7 cellular contexts compared by ENCODE assay signal in genomic region chr5:71067262-71067928, GRCh38. TPM values are rescaled to one million over a fixed set of nuclear protein-coding genes. Genes with fewer than 3 reads are reported as not detected.
DNase-seq lines count a peak whose midpoint lies in the region; ATAC-seq and TF ChIP-seq lines count a peak whose summit lies in the region.
"Not testable (repeated sequence)": the region's sequence is repeated elsewhere in the genome, so short reads cannot be mapped to it uniquely, and the experiment has no call there.

Gene GTF2H2, minus strand, starts transcription at chr5:71067676. Its CDS starts 4,913 bp downstream, at chr5:71062763.

- no CpG with 5 or more reads among the region's 46 CpGs for WGBS in body of pancreas, 2 donors
- no CpG with 5 or more reads among the region's 46 CpGs for WGBS in right cardiac atrium

- not testable (repeated sequence) for H3K9me3 Mint-ChIP-seq in GM23338; progenitor cell of endocrine pancreas (ENCODE audit: low read depth)

- not testable (repeated sequence) for TF ChIP-seq CTCF in GM23338 (conservative IDR thresholded peaks at IDR 0.05; ENCODE audit: low read depth in 2 of 2); body of pancreas (IDR thresholded peaks at IDR 0.05); progenitor cell of endocrine pancreas (IDR thresholded peaks at IDR 0.05; ENCODE audit: unreplicated experiment)

- H3K36me3 ChIP-seq in GM23338 (ENCODE audit: insufficient read depth); SJCRH30; body of pancreas (replicated peaks in 1 of 2; ENCODE audit: insufficient read depth in 1 of 2, low read depth in 2 of 2): not testable (repeated sequence)

- not testable (repeated sequence) for H3K9me3 ChIP-seq in SJCRH30 (replicated peaks); body of pancreas; right cardiac atrium (ENCODE audit: control insufficient read depth, low read length)

- not testable (repeated sequence) for H3K4me2 ChIP-seq in GM23338

- H3K9me2 ChIP-seq in GM23338 (ENCODE audit: insufficient read depth): not testable (repeated sequence)

- TF ChIP-seq POLR2A in body of pancreas (IDR thresholded peaks at IDR 0.05): not testable (repeated sequence)

- H3K4me3 ChIP-seq in GM23338; SJCRH30; body of pancreas; right cardiac atrium (ENCODE audit: low read length): not testable (repeated sequence)

- H3K36me3 Mint-ChIP-seq in GM23338 (ENCODE audit: low read depth); progenitor cell of endocrine pancreas (ENCODE audit: insufficient read depth): not testable (repeated sequence)

- not testable (repeated sequence) for H3K27ac Mint-ChIP-seq in GM23338, progenitor cell of endocrine pancreas

- not testable (repeated sequence) for H3K27me3 ChIP-seq in GM23338 (ENCODE audit: insufficient read depth); SJCRH30; body of pancreas; right cardiac atrium (ENCODE audit: control insufficient read depth, insufficient read depth)

- not testable (repeated sequence) for H3K79me2 ChIP-seq in GM23338 (replicated peaks; ENCODE audit: insufficient read depth)

- H3F3A ChIP-seq in GM23338 (replicated peaks; ENCODE audit: low read depth): not testable (repeated sequence)

- H3K4me3 Mint-ChIP-seq in GM23338; progenitor cell of endocrine pancreas (ENCODE audit: low read depth): not testable (repeated sequence)

- H4K20me1 ChIP-seq in GM23338 (replicated peaks; ENCODE audit: insufficient read depth): not testable (repeated sequence)

- not testable (repeated sequence) for H2AFZ ChIP-seq in GM23338

- not testable (repeated sequence) for H3K4me1 ChIP-seq in GM23338 (ENCODE audit: insufficient read depth); SJCRH30; body of pancreas; right cardiac atrium (ENCODE audit: control insufficient read depth, insufficient read depth, low read length)

- peak; percentile 98 for ATAC-seq in GM18909 (IDR thresholded peaks at IDR 0.05; ENCODE audit: poor library complexity, unreplicated experiment)
- ATAC-seq in GM23338: peak; percentile 99
- peak; percentile 98 for ATAC-seq in HG03135 (IDR thresholded peaks at IDR 0.05; ENCODE audit: unreplicated experiment)
- peak; percentile 98 for ATAC-seq in body of pancreas
- peak; percentile 98 to 99 for ATAC-seq in right cardiac atrium

- not testable (repeated sequence) for H3K27ac ChIP-seq in GM23338 (ENCODE audit: low read depth); SJCRH30; body of pancreas; right cardiac atrium (ENCODE audit: low read length)

- intact Hi-C loops in body of pancreas (cut with DNase I); right cardiac atrium (cut with DNase I): not testable (repeated sequence)

- not testable (repeated sequence) for H3K27me3 Mint-ChIP-seq in GM23338 (ENCODE audit: insufficient read depth, low read depth, poor library complexity); progenitor cell of endocrine pancreas

- not testable (repeated sequence) for DNase-seq in GM23338 (ENCODE audit: low spot score); SJCRH30; body of pancreas; right cardiac atrium; progenitor cell of endocrine pancreas (ENCODE audit: low spot score, unreplicated experiment)

- H3K4me1 Mint-ChIP-seq in GM23338; progenitor cell of endocrine pancreas (ENCODE audit: low read depth): not testable (repeated sequence)

RNA-seq across cellular contexts. Expression of gene GTF2H2, which starts in this region (rescaled TPM):
- total RNA-seq in GM23338 (2014; rRNA removed; shearing (Covaris generic)): 43.6 and 52.1 TPM in 2 replicates
- 58.8 and 61.0 TPM in 2 replicates for polyA plus RNA-seq in GM23338 (2016; fragmentation: Nextera tagmentation; extraction: Ambion mirVana)
- total RNA-seq in SJCRH30 (2014; rRNA removed; shearing (Covaris generic)): 53.4 and 66.6 TPM in 2 replicates
- 10 to 100 TPM; 17.1 to 21.3 TPM for total RNA-seq in body of pancreas
- total RNA-seq in right cardiac atrium: 10 to 100 TPM in 2 of 4 donors, 1 to 10 TPM in 2; 5.2 to 16.0 (median 11.0) TPM
- 5.3 TPM for polyA plus RNA-seq in right cardiac atrium
- total RNA-seq in progenitor cell of endocrine pancreas: 48.5 and 49.1 TPM in 2 replicates
